9 cellular contexts compared by ENCODE assay signal in the genomic region with DNA sequence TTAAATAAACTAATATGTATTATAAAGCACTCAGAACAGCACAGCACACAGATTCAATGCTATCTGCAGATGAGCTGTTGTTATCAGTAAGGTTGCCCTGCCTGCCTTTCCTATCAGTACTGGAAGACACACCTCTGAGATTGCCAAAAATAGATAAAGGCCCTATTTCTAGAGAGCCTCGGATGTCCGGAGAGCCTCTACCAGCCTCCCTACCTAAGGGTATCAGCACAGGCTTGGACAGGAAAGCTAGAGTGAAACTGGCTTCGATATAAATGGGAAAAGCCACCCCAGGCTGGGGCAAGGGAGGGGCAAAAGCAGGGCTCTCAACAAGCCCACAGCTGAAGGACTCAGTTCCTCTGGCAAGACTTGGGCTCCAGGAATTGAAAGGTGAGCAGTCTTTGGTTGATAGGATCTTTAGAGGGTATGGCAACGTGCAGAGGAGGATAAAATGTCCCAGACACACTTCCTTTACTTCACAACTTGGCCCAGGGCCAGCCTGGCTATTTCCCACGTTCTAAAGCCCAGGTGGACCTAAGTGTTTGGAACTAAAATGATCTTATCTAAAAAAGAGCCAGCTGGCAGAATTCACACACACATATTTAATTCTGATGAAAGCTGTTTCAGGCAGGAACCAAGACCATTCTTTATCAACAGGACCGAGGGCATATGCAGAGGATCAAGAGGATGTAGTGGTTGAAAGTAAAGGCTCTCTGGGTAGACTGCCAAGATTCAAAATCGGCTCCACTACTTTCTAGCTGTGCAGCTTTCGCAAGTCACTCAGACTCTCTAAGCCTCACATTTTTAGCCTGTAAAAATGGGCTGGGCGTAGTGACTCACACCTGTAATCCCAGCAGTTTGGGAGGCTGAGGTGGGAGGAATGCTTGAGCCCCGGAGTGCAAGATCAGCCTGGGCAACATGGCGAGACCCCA. TPM values are rescaled to one million over a fixed set of nuclear protein-coding genes. Genes with fewer than 3 reads are reported as not detected.
DNase-seq lines count a peak whose midpoint lies in the region; FAIRE-seq and TF ChIP-seq lines count a peak whose summit lies in the region.
"Had no signal": no experiment of that assay in that cellular context is flagged by ENCODE, and none has a peak within 500 bp of the region (broad histone marks: within the 10 kb centered on the region; RNA-seq: fewer than 3 reads in every experiment).

No MANE protein-coding gene starts in this region.

- H3K4me3 Mint-ChIP-seq in HFFc6 (no peak overlapping the region), type B pancreatic cell (no peak overlapping the region)
- H3K4me3 Mint-ChIP-seq: CD4-positive, CD25-positive, alpha-beta regulatory T cell had no signal

- H3K27ac Mint-ChIP-seq in HFFc6 = no peak overlapping the region
- H3K27ac Mint-ChIP-seq in type B pancreatic cell = no peak overlapping the region
- H3K27ac Mint-ChIP-seq: CD4-positive, CD25-positive, alpha-beta regulatory T cell had no signal

- H3K27me3 Mint-ChIP-seq in HFFc6 (ENCODE audit: insufficient read depth) (peaks cover 4% of the 10 kb centered on the region), type B pancreatic cell (no peaks in the 10 kb centered on the region)

- H3K27ac ChIP-seq in cardiac muscle cell = no peak overlapping the region

- H3K4me1 Mint-ChIP-seq in HFFc6 (ENCODE audit: low read depth) (peaks cover 8% of the 10 kb centered on the region), type B pancreatic cell (ENCODE audit: unreplicated experiment) (peaks cover 21% of the 10 kb centered on the region)

- no peaks in the 10 kb centered on the region for H3K9me3 ChIP-seq in cardiac muscle cell (ENCODE audit: low read depth)

- H3K9me3 Mint-ChIP-seq in HFFc6 = no peaks in the 10 kb centered on the region
- no peaks in the 10 kb centered on the region for H3K9me3 Mint-ChIP-seq in type B pancreatic cell
- H3K9me3 Mint-ChIP-seq: CD4-positive, CD25-positive, alpha-beta regulatory T cell had no signal

- DNase-seq in A172 (ENCODE audit: low spot score) (peak; percentile 46), HFFc6 (peak; percentile 45), OCI-M1 (lab: John Stamatoyannopoulos, UW) (peak; percentile 47), cardiac muscle cell (ENCODE audit: low read depth in 1 of 2, low spot score in 1 of 2) (peak; percentile 17 to 92), HTR-8/SVneo (ENCODE audit: insufficient read length, low spot score) (no peak), type B pancreatic cell (ENCODE audit: extremely low spot score, unreplicated experiment) (no peak), activated gamma-delta T cell (lab: John Stamatoyannopoulos, UW) (no peak)
- DNase-seq in activated CD4-positive, alpha-beta T cell treated with anti-CD3 and anti-CD28 coated beads for 4 hours = no peak
- DNase-seq: CD4-positive, CD25-positive, alpha-beta regulatory T cell had no signal

- no peaks in the 10 kb centered on the region for H3K4me1 ChIP-seq in cardiac muscle cell (ENCODE audit: low read depth)

- no peak for FAIRE-seq in HTR-8/SVneo (lab: Jason Lieb, UNC)

- TF ChIP-seq CTCF in HFFc6 (IDR thresholded peaks at IDR 0.05) (no peak), cardiac muscle cell (IDR thresholded peaks at IDR 0.05; ENCODE audit: low read depth, low read length) (no peak), type B pancreatic cell (conservative IDR thresholded peaks at IDR 0.05) (no peak)

- H3K4me3 ChIP-seq in cardiac muscle cell = no peak overlapping the region

- H3K36me3 Mint-ChIP-seq in HFFc6 (ENCODE audit: low read depth) (no peaks in the 10 kb centered on the region), type B pancreatic cell (peaks cover 4% of the 10 kb centered on the region)
- H3K36me3 Mint-ChIP-seq: CD4-positive, CD25-positive, alpha-beta regulatory T cell had no signal

- H3K27me3 ChIP-seq in cardiac muscle cell = no peaks in the 10 kb centered on the region

- no peaks in the 10 kb centered on the region for H3K36me3 ChIP-seq in cardiac muscle cell

RNA-seq across cellular contexts. Expression of gene ITPR2, which starts 37.8 kb away (rescaled TPM):
- 6.4 and 6.5 TPM in 2 replicates for total RNA-seq in A172 (2014; rRNA removed; shearing (Covaris generic))
- 1 to 10 TPM; 6.9 to 8.4 (median 7.6) TPM for total RNA-seq in HFFc6 (2021; fragmentation: NEBNext Ultra II Directional; extraction: Animal tissue kit (Norgen Biotek cat#: 25700))
- total RNA-seq in cardiac muscle cell (1.6 and 4.8 TPM in 2 replicates), type B pancreatic cell (ENCODE audit: low replicate concordance) (33.7 and 80.6 TPM in 2 replicates)
- 1.3 and 5.1 TPM in 2 replicates for polyA plus RNA-seq in cardiac muscle cell

Comparison
In these comparisons a context has a peak if more than half of its experiments do, and no peak if none do; other contexts are left out.
1. DNase-seq: peak in A172 (single experiment), HFFc6 (single experiment), OCI-M1 (single experiment) and cardiac muscle cell (2 of 2); none in HTR-8/SVneo (single experiment), type B pancreatic cell (single experiment), activated CD4-positive, alpha-beta T cell treated with anti-CD3 and anti-CD28 coated beads for 4 hours (0 of 2) and activated gamma-delta T cell (single experiment).